In the genomic region with DNA sequence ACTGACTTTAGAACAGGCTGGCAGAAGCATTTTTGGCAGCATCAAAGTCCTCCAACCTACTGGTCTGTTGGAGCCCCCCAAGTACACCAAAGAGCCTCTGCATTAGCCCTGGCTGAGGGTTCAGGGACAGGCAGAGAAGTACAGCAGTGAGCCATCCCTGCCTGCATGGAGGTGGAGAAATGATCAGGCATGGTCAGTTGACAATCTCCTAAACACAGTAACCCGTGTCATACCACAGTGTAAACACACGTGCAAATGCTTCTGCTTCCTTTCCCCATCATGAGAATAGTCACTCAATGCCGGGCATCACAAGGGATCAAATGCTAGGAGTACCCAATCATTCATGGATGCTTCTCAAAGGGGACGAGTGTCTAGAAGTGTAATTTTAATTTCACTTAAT, we compare ENCODE assay signal across 24 cellular contexts. TPM values are rescaled to one million over a fixed set of nuclear protein-coding genes. Genes with fewer than 3 reads are reported as not detected.
"Had no signal": no experiment of that assay in that cellular context is flagged by ENCODE, and none has a peak within 500 bp of the region (broad histone marks: within the 10 kb centered on the region; RNA-seq: fewer than 3 reads in every experiment).

No MANE protein-coding gene starts in this region.

- H3K27ac Mint-ChIP-seq: dendritic cell treated with granulocyte-macrophage colony-stimulating factor and Interleukin-4, amounts not matched to agents 40 ng/mL and 50 ng/mL, for 4 days had no signal

- H3K4me3 Mint-ChIP-seq: activated naive CD8-positive, alpha-beta T cell treated with anti-CD3 and anti-CD28 coated beads, Interleukin-2, amount 50 U/mL, for 24 hours; activated T-cell treated with anti-CD3 and anti-CD28 coated beads, Interleukin-2, amount 50 U/mL, for 4 hours; dendritic cell treated with granulocyte-macrophage colony-stimulating factor and Interleukin-4, amounts not matched to agents 40 ng/mL and 50 ng/mL, for 4 days; natural killer cell treated with Interleukin-12 subunit alpha and Interleukin-12 subunit beta and Interleukin-15 and Interleukin-18, amount 100 ng/mL, for 72 hours had no signal

- H3K9me3 Mint-ChIP-seq: activated naive CD8-positive, alpha-beta T cell treated with anti-CD3 and anti-CD28 coated beads, Interleukin-2, amount 50 U/mL, for 24 hours; activated T-cell treated with anti-CD3 and anti-CD28 coated beads, Interleukin-2, amount 50 U/mL, for 4 hours; dendritic cell treated with granulocyte-macrophage colony-stimulating factor and Interleukin-4, amounts not matched to agents 40 ng/mL and 50 ng/mL, for 4 days; natural killer cell treated with Interleukin-12 subunit alpha and Interleukin-12 subunit beta and Interleukin-15 and Interleukin-18, amount 100 ng/mL, for 72 hours had no signal

- H2AFZ ChIP-seq: parathyroid adenoma had no signal

- H3K36me3 Mint-ChIP-seq: natural killer cell treated with Interleukin-12 subunit alpha and Interleukin-12 subunit beta and Interleukin-15 and Interleukin-18, amount 100 ng/mL, for 72 hours had no signal

- H3K9me3 ChIP-seq: esophagus muscularis mucosa, gastroesophageal sphincter, left ventricle myocardium inferior, thoracic aorta, upper lobe of left lung had no signal

- DNase-seq: activated CD4-positive, CD25-positive, alpha-beta regulatory T cell treated with anti-CD3 and anti-CD28 coated beads, Interleukin-2, amount 50 U/mL, for 72 hours; activated gamma-delta T cell; activated naive CD4-positive, alpha-beta T cell treated with anti-CD3 and anti-CD28 coated beads, Interleukin-2, amount 50 U/mL, for 16 hours; activated T-cell treated with anti-CD3 and anti-CD28 coated beads, Interleukin-2, amount 50 U/mL, for 4 hours; effector CD8-positive, alpha-beta T cell; head of caudate nucleus; hypothalamus; left ventricle myocardium inferior; small intestine; stimulated activated naive CD4-positive, alpha-beta T cell; upper lobe of left lung; WERI-Rb-1 had no signal

- FAIRE-seq: small intestine had no signal

- H3K27ac ChIP-seq: cardiac muscle cell, esophagus muscularis mucosa, gastroesophageal sphincter, left ventricle myocardium inferior, parathyroid adenoma, thoracic aorta, upper lobe of left lung, WERI-Rb-1 had no signal

- H3K4me1 ChIP-seq: gastroesophageal sphincter, parathyroid adenoma had no signal

- H3K27me3 Mint-ChIP-seq: activated naive CD8-positive, alpha-beta T cell treated with anti-CD3 and anti-CD28 coated beads, Interleukin-2, amount 50 U/mL, for 24 hours; dendritic cell treated with granulocyte-macrophage colony-stimulating factor and Interleukin-4, amounts not matched to agents 40 ng/mL and 50 ng/mL, for 4 days; natural killer cell treated with Interleukin-12 subunit alpha and Interleukin-12 subunit beta and Interleukin-15 and Interleukin-18, amount 100 ng/mL, for 72 hours had no signal

- H3K36me3 ChIP-seq: cardiac muscle cell had no signal

- H3K79me2 ChIP-seq: parathyroid adenoma had no signal

- ATAC-seq: gastroesophageal sphincter, sciatic nerve, SK-N-SH treated with all-trans-retinoic acid at 6 μM for 48 hours had no signal

- H3K9ac ChIP-seq: parathyroid adenoma had no signal

- H3K27me3 ChIP-seq: cardiac muscle cell, esophagus muscularis mucosa, gastroesophageal sphincter, upper lobe of left lung had no signal

- H3K4me3 ChIP-seq: cardiac muscle cell, esophagus muscularis mucosa, gastroesophageal sphincter, left ventricle myocardium inferior, thoracic aorta, upper lobe of left lung had no signal

RNA-seq across cellular contexts. Expression of gene SERPIND1, which starts 8.2 kb away (rescaled TPM):
- total RNA-seq: mammary epithelial cell; T-helper 2 cell treated with Interferon-gamma antibody and Interleukin-4, amounts not matched to agents 100 ng/mL and 5 ng/mL, for 36 hours; thoracic aorta had no signal
- polyA plus RNA-seq: mammary epithelial cell had no signal
